8 cellular contexts compared by ENCODE assay signal in the genomic region with DNA sequence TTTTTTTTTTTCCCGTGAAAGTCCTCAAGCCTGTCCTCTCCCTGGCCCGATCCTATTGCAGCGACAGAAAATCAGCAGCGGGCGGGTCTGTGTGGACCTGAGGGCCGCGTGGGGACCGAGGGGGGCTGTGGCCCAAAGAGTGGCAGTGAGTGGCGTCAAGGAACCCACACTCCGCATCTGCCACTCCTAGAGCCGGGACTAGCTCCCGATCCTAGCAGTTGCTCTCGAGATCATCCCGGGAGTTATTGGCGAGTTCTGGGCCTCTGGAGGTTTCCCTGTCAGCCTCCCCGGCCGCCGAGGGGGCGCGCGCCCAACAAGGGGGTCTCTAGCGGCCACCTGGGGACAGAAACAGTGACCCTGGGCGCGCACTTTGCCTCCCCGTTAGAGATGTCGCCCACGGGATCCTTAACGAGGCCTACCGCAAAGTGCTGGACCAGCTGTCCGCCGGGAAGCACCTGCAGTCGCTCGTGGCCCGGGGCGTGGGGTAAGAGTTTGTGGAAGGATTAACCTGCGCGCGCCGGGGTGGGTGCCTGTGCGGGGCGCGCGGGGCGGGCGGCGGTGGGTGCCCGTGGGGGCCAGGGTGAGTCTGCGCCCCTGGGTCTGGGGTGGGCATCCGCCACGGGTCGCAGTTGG. TPM values are rescaled to one million over a fixed set of nuclear protein-coding genes. Genes with fewer than 3 reads are reported as not detected.
A peak's percentile ranks its signal among the peaks of the same experiment; 100 is the strongest.
DNase-seq lines count a peak whose midpoint lies in the region; ATAC-seq and TF ChIP-seq lines count a peak whose summit lies in the region.

No MANE protein-coding gene starts in this region.

- no peak for ATAC-seq in GM21717 (IDR thresholded peaks at IDR 0.05; ENCODE audit: unreplicated experiment)
- ATAC-seq in HG03457 (IDR thresholded peaks at IDR 0.05; ENCODE audit: unreplicated experiment): no peak

- TF ChIP-seq CTCF in foreskin fibroblast (IDR thresholded peaks at IDR 0.05; ENCODE audit: low read depth, low read length): no peak

- H3K4me1 ChIP-seq in NT2/D1 (ENCODE audit: insufficient read depth, insufficient read length): no peaks in the 10 kb centered on the region
- no peaks in the 10 kb centered on the region for H3K4me1 ChIP-seq in rectal smooth muscle tissue (ENCODE audit: control insufficient read depth, insufficient read depth, low read length)
- H3K4me1 ChIP-seq in SJCRH30: no peaks in the 10 kb centered on the region

- H3K4me3 ChIP-seq in NT2/D1 (ENCODE audit: insufficient read length, low read depth) (peak overlapping the region; percentile 34), foreskin fibroblast (ENCODE audit: low read depth in 1 of 2, low read length in 2 of 2) (peak overlapping the region; percentile 34 to 44), rectal smooth muscle tissue (ENCODE audit: low read length) (peak overlapping the region; percentile 51), SJCRH30 (no peak overlapping the region)

- DNase-seq in DMS53 treated with DMSO at 0.1 percent for 48 hours (lab: John Stamatoyannopoulos, UW; ENCODE audit: unreplicated experiment): peak; percentile 78
- no peak for DNase-seq in NT2/D1 (ENCODE audit: low read depth, low spot score)
- DNase-seq in foreskin fibroblast: peak in 1 of 2 donors; percentile 6
- no peak for DNase-seq in SJCRH30
- DNase-seq in epidermal melanocyte (ENCODE audit: insufficient read length, low spot score): no peak

- H3K9me3 ChIP-seq in NT2/D1 (ENCODE audit: insufficient read depth, low read length): no peaks in the 10 kb centered on the region
- no peaks in the 10 kb centered on the region for H3K9me3 ChIP-seq in SJCRH30 (replicated peaks)

- no peak overlapping the region for H3K27ac ChIP-seq in rectal smooth muscle tissue (ENCODE audit: low read depth, low read length)
- no peak overlapping the region for H3K27ac ChIP-seq in SJCRH30

- H3K9ac ChIP-seq in NT2/D1 (ENCODE audit: insufficient read length, low read depth) (no peak overlapping the region), rectal smooth muscle tissue (ENCODE audit: low read length) (no peak overlapping the region)

- H3K36me3 ChIP-seq in NT2/D1 (ENCODE audit: insufficient read depth, insufficient read length, low read length) (no peaks in the 10 kb centered on the region), rectal smooth muscle tissue (ENCODE audit: control insufficient read depth, insufficient read depth, low read length) (no peaks in the 10 kb centered on the region), SJCRH30 (no peaks in the 10 kb centered on the region)

- H3K27me3 ChIP-seq in NT2/D1 (ENCODE audit: insufficient read depth, insufficient read length) (peaks cover 95% of the 10 kb centered on the region), rectal smooth muscle tissue (ENCODE audit: control insufficient read depth, insufficient read depth, low read length) (peaks cover 40% of the 10 kb centered on the region), SJCRH30 (no peaks in the 10 kb centered on the region)

RNA-seq across cellular contexts. Expression of a gene that starts 3.3 kb away (rescaled TPM):
- 0.03 and 0.16 TPM in 2 replicates for total RNA-seq in SJCRH30 (2014; rRNA removed; shearing (Covaris generic))
